Comparison of ENCODE assay signal across 8 cellular contexts in genomic region chr6:157221049-157221816, GRCh38.
DNase-seq lines count a peak whose midpoint lies in the region; ATAC-seq and TF ChIP-seq lines count a peak whose summit lies in the region.

No MANE protein-coding gene starts in this region.

- H3K36me3 ChIP-seq in endocrine pancreas (ENCODE audit: control insufficient read depth, insufficient read depth, low read length) = no peaks in the 10 kb centered on the region
- no peaks in the 10 kb centered on the region for H3K36me3 ChIP-seq in SJCRH30

- no peak overlapping the region for H3K27ac ChIP-seq in SJCRH30

- H3K4me3 ChIP-seq in GM12865 (ENCODE audit: low read depth, low read length) (peak overlapping the region; percentile 61), endocrine pancreas (ENCODE audit: control insufficient read depth, insufficient read depth, low read length) (peak overlapping the region; percentile 63), mononuclear cell (ENCODE audit: low read length) (peak overlapping the region; percentile 40), SJCRH30 (no peak overlapping the region)

- ATAC-seq in HG03175 (IDR thresholded peaks at IDR 0.05; ENCODE audit: unreplicated experiment) = peak; percentile 64

- H3K27me3 ChIP-seq in endocrine pancreas (ENCODE audit: control insufficient read depth, insufficient read depth, low read length) (no peaks in the 10 kb centered on the region), mononuclear cell (ENCODE audit: insufficient read depth, low read length) (no peaks in the 10 kb centered on the region), SJCRH30 (no peaks in the 10 kb centered on the region)

- no peak overlapping the region for H3K9ac ChIP-seq in endocrine pancreas (ENCODE audit: control insufficient read depth, insufficient read depth, low read length)

- no peaks in the 10 kb centered on the region for H3K4me1 ChIP-seq in endocrine pancreas (ENCODE audit: control insufficient read depth, insufficient read depth, low read length)
- peaks cover 35% of the 10 kb centered on the region for H3K4me1 ChIP-seq in mononuclear cell (ENCODE audit: insufficient read depth, low read length)
- H3K4me1 ChIP-seq in SJCRH30 = peaks cover 10% of the 10 kb centered on the region

- no peak for TF ChIP-seq CTCF in GM12865 (IDR thresholded peaks at IDR 0.05; ENCODE audit: insufficient read depth, low read depth, low read length, missing control alignments)

- no peaks in the 10 kb centered on the region for H3K9me3 ChIP-seq in endocrine pancreas (ENCODE audit: control insufficient read depth, low read length)
- H3K9me3 ChIP-seq in mononuclear cell (ENCODE audit: low read depth, low read length) = no peaks in the 10 kb centered on the region
- no peaks in the 10 kb centered on the region for H3K9me3 ChIP-seq in SJCRH30 (replicated peaks)

- DNase-seq in GM12865 (ENCODE audit: low read depth) (peak; percentile 80), NK-92 (lab: John Stamatoyannopoulos, UW; ENCODE audit: unreplicated experiment) (peak; percentile 15), SJCRH30 (no peak)
- DNase-seq in activated CD8-positive, alpha-beta memory T cell treated with anti-CD3 and anti-CD28 coated beads for 4 hours (ENCODE audit: low read depth in 2 of 2) = peak; percentile 60 to 63
- DNase-seq in stimulated activated CD8-positive, alpha-beta memory T cell treated with anti-CD3 and anti-CD28 coated beads, Interleukin-4, amount 100 ng/mL, for 1 hour (ENCODE audit: low read depth in 2 of 2, low spot score in 1 of 2) = peak; percentile 50 to 72

Comparison
In these comparisons a context has a peak if more than half of its experiments do, and no peak if none do; other contexts are left out.
1. DNase-seq: peak in GM12865 (single experiment), NK-92 (single experiment), activated CD8-positive, alpha-beta memory T cell treated with anti-CD3 and anti-CD28 coated beads for 4 hours (2 of 2) and stimulated activated CD8-positive, alpha-beta memory T cell treated with anti-CD3 and anti-CD28 coated beads, Interleukin-4, amount 100 ng/mL, for 1 hour (2 of 2); none in SJCRH30 (0 of 2).